1 cellular context compared by ENCODE assay signal in genomic region chr7:117250801-117251200, GRCh38.
TF ChIP-seq lines count a peak whose summit lies in the region.

No MANE protein-coding gene starts in this region.

TF ChIP-seq in WTC11, 78 proteins besides CTCF, POLR2A, EP300 and RAD21 (continued from another document):
- no peak for TF ChIP-seq ZNF425 (CRISPR knock-in tag; conservative IDR thresholded peaks at IDR 0.05)
- no peak for TF ChIP-seq NR2C2 (CRISPR knock-in tag; IDR thresholded peaks at IDR 0.05)
TF ChIP-seq in WTC11: peak in this region for 0.
